22 cellular contexts compared by ENCODE assay signal in the genomic region with DNA sequence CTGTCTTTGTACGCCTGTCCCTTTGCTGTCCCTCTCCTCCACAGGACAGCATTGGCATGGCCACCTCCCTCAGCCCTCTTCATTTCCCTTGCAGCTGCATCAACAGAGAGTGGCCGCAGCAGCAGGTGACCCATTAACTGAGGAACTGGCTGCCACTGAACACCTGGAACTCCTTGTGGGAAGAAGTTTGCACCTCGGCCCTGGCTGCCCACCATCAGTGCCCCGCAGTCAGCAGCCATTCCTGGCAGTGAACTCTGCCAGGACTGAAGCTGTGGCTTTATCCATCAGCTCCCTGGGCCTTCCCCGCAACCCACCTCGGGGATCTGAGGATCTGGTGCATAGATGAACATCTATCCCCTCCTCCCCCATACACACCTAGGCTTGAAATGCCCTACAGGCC. TPM values are rescaled to one million over a fixed set of nuclear protein-coding genes. Genes with fewer than 3 reads are reported as not detected.
A peak's percentile ranks its signal among the peaks of the same experiment; 100 is the strongest.
DNase-seq lines count a peak whose midpoint lies in the region; ATAC-seq and TF ChIP-seq lines count a peak whose summit lies in the region.
"Had no signal": no experiment of that assay in that cellular context is flagged by ENCODE, and none has a peak within 500 bp of the region (broad histone marks: within the 10 kb centered on the region; RNA-seq: fewer than 3 reads in every experiment).

No MANE protein-coding gene starts in this region.

- WGBS in heart left ventricle, 4 donors: 83 to 96% (median 91%) methylated on average over 6 of the region's 6 CpGs

- H3K4me1 ChIP-seq in heart left ventricle: peaks cover 0 to 88% (median 11%) of the 10 kb centered on the region in 12 donors
- peaks cover 38% of the 10 kb centered on the region for H3K4me1 ChIP-seq in upper lobe of right lung
- H3K4me1 ChIP-seq: HAP-1 had no signal

- no peaks in the 10 kb centered on the region for H3K9me3 Mint-ChIP-seq in memory B cell
- H3K9me3 Mint-ChIP-seq: central memory CD8-positive, alpha-beta T cell; natural killer cell treated with Interleukin-12 subunit alpha and Interleukin-12 subunit beta and Interleukin-15 and Interleukin-18, amount 100 ng/mL, for 72 hours had no signal

- intact Hi-C loops in heart left ventricle (cut with DNase I) (no loop called here), Right ventricle myocardium inferior (cut with DNase I) (no loop called here), upper lobe of right lung (cut with DNase I) (no loop called here)

- H3K4me3 ChIP-seq in heart left ventricle: no peak overlapping the region
- no peak overlapping the region for H3K4me3 ChIP-seq in upper lobe of right lung
- H3K4me3 ChIP-seq: HAP-1 had no signal

- H3K27me3 Mint-ChIP-seq in memory B cell: no peaks in the 10 kb centered on the region
- H3K27me3 Mint-ChIP-seq: central memory CD8-positive, alpha-beta T cell had no signal

- peak overlapping the region in 9 of 12 donors; percentile 13 to 94 (median 66) for H3K27ac ChIP-seq in heart left ventricle
- H3K27ac ChIP-seq in upper lobe of right lung: peak overlapping the region; percentile 66

- no peak for ATAC-seq in heart left ventricle
- no peak for ATAC-seq in Right ventricle myocardium inferior
- ATAC-seq in memory B cell (ENCODE audit: low read depth): no peak
- ATAC-seq in upper lobe of right lung: no peak
- no peak for ATAC-seq in GM18867 (IDR thresholded peaks at IDR 0.05; ENCODE audit: unreplicated experiment)
- ATAC-seq: natural killer cell treated with Interleukin-12 subunit alpha and Interleukin-12 subunit beta and Interleukin-15 and Interleukin-18, amount 100 ng/mL, for 72 hours had no signal

- H3K27ac Mint-ChIP-seq in memory B cell: peak overlapping the region; percentile 95
- H3K27ac Mint-ChIP-seq: natural killer cell treated with Interleukin-12 subunit alpha and Interleukin-12 subunit beta and Interleukin-15 and Interleukin-18, amount 100 ng/mL, for 72 hours had no signal

- no peak overlapping the region for H3K4me3 Mint-ChIP-seq in memory B cell
- H3K4me3 Mint-ChIP-seq: central memory CD8-positive, alpha-beta T cell; natural killer cell treated with Interleukin-12 subunit alpha and Interleukin-12 subunit beta and Interleukin-15 and Interleukin-18, amount 100 ng/mL, for 72 hours had no signal

- H3K27me3 ChIP-seq in heart left ventricle (no peaks in the 10 kb centered on the region), upper lobe of right lung (no peaks in the 10 kb centered on the region)

- peaks cover 46% of the 10 kb centered on the region for H3K4me1 Mint-ChIP-seq in memory B cell
- H3K4me1 Mint-ChIP-seq: central memory CD8-positive, alpha-beta T cell had no signal

- H3K36me3 ChIP-seq in heart left ventricle (peaks cover 0 to 8% (median 0%) of the 10 kb centered on the region in 9 donors), upper lobe of right lung (no peaks in the 10 kb centered on the region)

- TF ChIP-seq CTCF in heart left ventricle (IDR thresholded peaks at IDR 0.05) (no peak), upper lobe of right lung (IDR thresholded peaks at IDR 0.05) (no peak)

- TF ChIP-seq POLR2A in heart left ventricle (IDR thresholded peaks at IDR 0.05): no peak

- H3K36me3 Mint-ChIP-seq in memory B cell: no peaks in the 10 kb centered on the region
- H3K36me3 Mint-ChIP-seq: natural killer cell treated with Interleukin-12 subunit alpha and Interleukin-12 subunit beta and Interleukin-15 and Interleukin-18, amount 100 ng/mL, for 72 hours had no signal

- no peak for DNase-seq in heart left ventricle
- no peak for DNase-seq in Right ventricle myocardium inferior (ENCODE audit: missing footprints)
- peak; percentile 43 for DNase-seq in SHP77 treated with DMSO at 0.1 percent for 48 hours (lab: John Stamatoyannopoulos, UW)
- DNase-seq in memory B cell (ENCODE audit: low spot score in 2 of 2): no peak
- peak; percentile 42 for DNase-seq in upper lobe of right lung
- no peak for DNase-seq in RKO (ENCODE audit: low spot score)
- no peak for DNase-seq in T-helper 1 cell
- DNase-seq: activated CD4-positive, alpha-beta T cell treated with anti-CD3 and anti-CD28 coated beads for 48 hours; activated naive CD4-positive, alpha-beta T cell treated with anti-CD3 and anti-CD28 coated beads, Interleukin-2, amount 50 U/mL, for 16 hours; anterior cingulate cortex; effector CD8-positive, alpha-beta T cell; foreskin melanocyte; GDM1; kidney glomerular epithelial cell; NCI-H1048; NCI-H2029 treated with DMSO at 0.1 percent for 48 hours; NCI-H446 treated with DMSO at 0.1 percent for 48 hours; stimulated activated naive CD4-positive, alpha-beta T cell treated with Interleukin-2 at 50 U/mL for 16 hours had no signal

- H3K9me3 ChIP-seq in heart left ventricle (no peaks in the 10 kb centered on the region), upper lobe of right lung (no peaks in the 10 kb centered on the region)
- H3K9me3 ChIP-seq: HAP-1 had no signal

RNA-seq across cellular contexts. Expression of gene RNF135, which starts 13.1 kb away (rescaled TPM):
- total RNA-seq in heart left ventricle: 10 to 100 TPM in 2 of 9 donors, 1 to 10 TPM in 7; 3.9 to 19.1 (median 5.6) TPM
- polyA plus RNA-seq in heart left ventricle: 1 to 10 TPM; 3.9 TPM
- total RNA-seq in Right ventricle myocardium inferior: 5.7 TPM
- total RNA-seq in upper lobe of right lung: 25.3 TPM

RNA-seq across cellular contexts. Expression of gene ADAP2, which starts 36.0 kb away (rescaled TPM):
- total RNA-seq in heart left ventricle (10 to 100 TPM in 4 of 9 donors, 1 to 10 TPM in 5; 3.1 to 43.5 (median 8.3) TPM), Right ventricle myocardium inferior (8.6 TPM), upper lobe of right lung (19.8 TPM)
- 1 to 10 TPM; 3.5 to 4.5 TPM for polyA plus RNA-seq in heart left ventricle

RNA-seq across cellular contexts. Expression of gene TEFM, which starts 51.7 kb away (rescaled TPM):
- total RNA-seq in heart left ventricle (10 to 100 TPM in 8 of 9 donors, 1 to 10 TPM in 1; 5.2 to 22.9 (median 13.1) TPM), Right ventricle myocardium inferior (15.6 TPM), upper lobe of right lung (14.7 TPM)
- 10 to 100 TPM in 1 of 2 donors, 1 to 10 TPM in 1; 7.7 to 30.1 TPM for polyA plus RNA-seq in heart left ventricle

Comparison
In these comparisons a context has a peak if more than half of its experiments do, and no peak if none do; other contexts are left out.
1. DNase-seq: peak in SHP77 treated with DMSO at 0.1 percent for 48 hours (single experiment) and upper lobe of right lung (single experiment); none in heart left ventricle (0 of 5), Right ventricle myocardium inferior (single experiment), memory B cell (0 of 2), RKO (single experiment) and T-helper 1 cell (0 of 5).